21 cellular contexts compared by ENCODE assay signal in the genomic region with DNA sequence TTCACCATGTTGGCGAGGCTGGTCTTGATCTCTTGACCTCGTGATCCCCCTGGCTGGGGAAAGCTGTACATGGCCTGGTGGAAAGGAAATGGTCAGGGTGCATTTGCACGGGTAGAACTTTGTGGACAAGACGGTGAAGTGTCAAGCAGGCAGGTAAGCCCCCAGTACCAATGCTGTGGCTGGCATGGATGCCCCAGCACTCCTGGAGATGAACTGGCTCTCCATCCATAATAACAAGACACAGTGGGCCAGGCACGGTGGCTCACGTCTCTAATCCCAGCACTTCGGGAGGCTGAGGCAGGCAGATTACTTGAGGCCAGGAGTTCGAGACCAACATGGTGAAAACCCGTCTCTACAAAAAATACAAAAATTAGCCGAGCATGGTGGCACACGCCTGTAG.
"Had no signal": no experiment of that assay in that cellular context is flagged by ENCODE, and none has a peak within 500 bp of the region (broad histone marks: within the 10 kb centered on the region; RNA-seq: fewer than 3 reads in every experiment).

No MANE protein-coding gene starts in this region.

- ATAC-seq: HepG2 had no signal

- H3K27ac ChIP-seq: SJSA1, SK-N-MC had no signal

- H3K27me3 ChIP-seq: MG63, SJSA1 had no signal

- DNase-seq: IMR-90, Karpas-422, KG1, MG63, NCI-H1092, NCI-H1105 treated with DMSO at 0.1 percent for 48 hours, NCI-H1436, NCI-H187, NCI-H2029, NCI-H2081 treated with DMSO at 0.1 percent for 48 hours, NCI-H226, NCI-H446, NCI-H510A, NCI-H524 treated with DMSO at 0.1 percent for 48 hours, NCI-H774, Right ventricle myocardium superior, RPMI8226, SIG-M5 had no signal
